Comparison of ENCODE assay signal across 1 cellular context in genomic region chr2:70190413-70191243, GRCh38.
A peak's percentile ranks its signal among the peaks of the same experiment; 100 is the strongest.
TF ChIP-seq lines count a peak whose summit lies in the region.

Gene C2orf42 (minus strand): TSS chr2:70191019. CDS start chr2:70181985, 9,034 bp downstream.

TF ChIP-seq in A549, 52 proteins besides CTCF, POLR2A, EP300 and RAD21 (continued from another document):
- TF ChIP-seq ATOH8 (CRISPR knock-in tag; IDR thresholded peaks at IDR 0.05; ENCODE audit: low read depth), result peak; percentile 16; the same call in 1 of the 2 replicates
